In the genomic region with DNA sequence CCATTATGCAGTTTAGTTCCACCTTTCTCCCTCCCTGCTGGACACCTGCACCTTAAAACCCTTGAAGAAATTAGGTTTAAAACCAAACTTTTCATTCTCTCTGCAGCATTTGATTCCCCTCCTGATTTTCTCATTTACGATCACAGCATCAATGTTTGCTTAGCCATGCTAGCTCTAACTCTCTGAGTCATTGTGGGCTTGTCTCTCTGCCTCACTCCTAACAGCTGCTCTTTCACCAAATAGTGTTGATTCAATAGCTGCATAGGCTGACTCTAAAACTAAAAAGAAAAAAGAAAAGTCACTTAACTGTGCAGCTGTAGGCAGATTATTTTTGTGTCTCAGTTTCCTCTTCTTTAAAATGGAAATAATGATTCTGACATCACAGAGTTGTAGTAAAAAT, we compare ENCODE assay signal across 18 cellular contexts.
DNase-seq lines count a peak whose midpoint lies in the region; ATAC-seq, FAIRE-seq and TF ChIP-seq lines count a peak whose summit lies in the region.
"Had no signal": no experiment of that assay in that cellular context is flagged by ENCODE, and none has a peak within 500 bp of the region (broad histone marks: within the 10 kb centered on the region; RNA-seq: fewer than 3 reads in every experiment).

No MANE protein-coding gene starts in this region.

- H3K4me3 ChIP-seq in SJCRH30 (peak overlapping the region; percentile 39), psoas muscle (no peak overlapping the region)
- H3K4me3 ChIP-seq: lung, SJSA1, upper lobe of right lung had no signal

- peaks cover 9% of the 10 kb centered on the region for H3K4me1 ChIP-seq in SJCRH30
- H3K4me1 ChIP-seq in psoas muscle = no peaks in the 10 kb centered on the region
- H3K4me1 ChIP-seq: SJSA1, upper lobe of right lung had no signal

- 69 to 85% (median 69%) methylated on average over 1 of the region's 1 CpG for WGBS in psoas muscle, 3 donors

- peak; percentile 28 for DNase-seq in AG20443 (ENCODE audit: low spot score)
- peak in 2 of 3 experiments; percentile 51 to 70 for DNase-seq in NCI-H1417 (lab: John Stamatoyannopoulos, UW)
- DNase-seq in SJCRH30 = peak; percentile 43 to 74
- DNase-seq in psoas muscle = no peak
- DNase-seq in activated T-cell treated with anti-CD3 and anti-CD28 coated beads, Interleukin-2, amount 50 U/mL, for 4 hours = no peak
- DNase-seq in stimulated activated CD4-positive, alpha-beta T cell treated with anti-CD3 and anti-CD28 coated beads, Interleukin-15, amount 100 ng/mL, for 24 hours = no peak
- DNase-seq in nephron progenitor cell = no peak
- DNase-seq: activated naive CD4-positive, alpha-beta T cell; KBM-7; NCI-H2227 treated with DMSO at 0.1 percent for 48 hours; upper lobe of right lung had no signal

- no peaks in the 10 kb centered on the region for H3K9me3 ChIP-seq in SJCRH30 (replicated peaks)
- H3K9me3 ChIP-seq in psoas muscle = no peaks in the 10 kb centered on the region
- H3K9me3 ChIP-seq: neutrophil, SJSA1, upper lobe of right lung had no signal

- no peaks in the 10 kb centered on the region for H3K9me3 Mint-ChIP-seq in activated T-cell treated with anti-CD3 and anti-CD28 coated beads, Interleukin-2, amount 50 U/mL, for 4 hours
- H3K9me3 Mint-ChIP-seq in nephron progenitor cell = peaks cover 3% of the 10 kb centered on the region

- peak; percentile 94 for FAIRE-seq in islet of Langerhans (lab: Jason Lieb, UNC)
- FAIRE-seq: D721Med, endothelial cell of umbilical vein had no signal

- H3K27ac Mint-ChIP-seq in nephron progenitor cell = no peak overlapping the region

- TF ChIP-seq CTCF in psoas muscle (IDR thresholded peaks at IDR 0.05) = no peak
- TF ChIP-seq CTCF in nephron progenitor cell (IDR thresholded peaks at IDR 0.05) = no peak

- H3K27ac ChIP-seq in SJCRH30 (peak overlapping the region; percentile 51), psoas muscle (no peak overlapping the region)
- H3K27ac ChIP-seq: neutrophil, SJSA1, upper lobe of right lung had no signal

- no peaks in the 10 kb centered on the region for H3K27me3 Mint-ChIP-seq in activated T-cell treated with anti-CD3 and anti-CD28 coated beads, Interleukin-2, amount 50 U/mL, for 4 hours (ENCODE audit: low read depth)
- H3K27me3 Mint-ChIP-seq in nephron progenitor cell (ENCODE audit: low read depth, poor library complexity) = no peaks in the 10 kb centered on the region
- H3K27me3 Mint-ChIP-seq: central memory CD8-positive, alpha-beta T cell had no signal

- H3K4me1 Mint-ChIP-seq in activated T-cell treated with anti-CD3 and anti-CD28 coated beads, Interleukin-2, amount 50 U/mL, for 4 hours (ENCODE audit: low read depth) = no peaks in the 10 kb centered on the region
- H3K4me1 Mint-ChIP-seq in nephron progenitor cell = no peaks in the 10 kb centered on the region
- H3K4me1 Mint-ChIP-seq: central memory CD8-positive, alpha-beta T cell had no signal

- ATAC-seq in psoas muscle = no peak
- ATAC-seq in activated T-cell treated with anti-CD3 and anti-CD28 coated beads, Interleukin-2, amount 50 U/mL, for 4 hours = no peak
- ATAC-seq: upper lobe of right lung had no signal

- no peaks in the 10 kb centered on the region for H3K36me3 ChIP-seq in SJCRH30
- H3K36me3 ChIP-seq in psoas muscle (ENCODE audit: insufficient read depth in 1 of 2, low read depth in 1 of 2) = no peaks in the 10 kb centered on the region
- H3K36me3 ChIP-seq: neutrophil, SJSA1, upper lobe of right lung had no signal

- H3K36me3 Mint-ChIP-seq in activated T-cell treated with anti-CD3 and anti-CD28 coated beads, Interleukin-2, amount 50 U/mL, for 4 hours (ENCODE audit: insufficient read depth) = no peaks in the 10 kb centered on the region
- H3K36me3 Mint-ChIP-seq in nephron progenitor cell (ENCODE audit: low read depth) = no peaks in the 10 kb centered on the region

- intact Hi-C loops in psoas muscle (cut with DNase I) = no loop called here

- no peak overlapping the region for H3K4me3 Mint-ChIP-seq in activated T-cell treated with anti-CD3 and anti-CD28 coated beads, Interleukin-2, amount 50 U/mL, for 4 hours
- H3K4me3 Mint-ChIP-seq in nephron progenitor cell = no peak overlapping the region
- H3K4me3 Mint-ChIP-seq: central memory CD8-positive, alpha-beta T cell had no signal

- no peaks in the 10 kb centered on the region for H3K27me3 ChIP-seq in SJCRH30
- H3K27me3 ChIP-seq in psoas muscle (ENCODE audit: insufficient read depth in 3 of 3, low read length in 2 of 3) = no peaks in the 10 kb centered on the region
- H3K27me3 ChIP-seq: neutrophil, SJSA1, upper lobe of right lung had no signal

Comparison
In these comparisons a context has a peak if more than half of its experiments do, and no peak if none do; other contexts are left out.
1. DNase-seq: peak in AG20443 (single experiment), NCI-H1417 (2 of 3) and SJCRH30 (2 of 2); none in psoas muscle (0 of 2), activated T-cell treated with anti-CD3 and anti-CD28 coated beads, Interleukin-2, amount 50 U/mL, for 4 hours (single experiment), stimulated activated CD4-positive, alpha-beta T cell treated with anti-CD3 and anti-CD28 coated beads, Interleukin-15, amount 100 ng/mL, for 24 hours (single experiment) and nephron progenitor cell (single experiment).